In genomic region chr16:48384982-48385271, GRCh38 we compare ENCODE assay signal across 8 cellular contexts. TPM values are rescaled to one million over a fixed set of nuclear protein-coding genes. Genes with fewer than 3 reads are reported as not detected.
DNase-seq lines count a peak whose midpoint lies in the region; ATAC-seq and TF ChIP-seq lines count a peak whose summit lies in the region.

No MANE protein-coding gene starts in this region.

- H3K4me3 ChIP-seq in ACC112 (ENCODE audit: low read depth, low read length) (peak overlapping the region; percentile 91), SK-N-MC (peak overlapping the region; percentile 72), sigmoid colon (peak overlapping the region; percentile 75 to 96 (median 86))

- WGBS in sigmoid colon, 2 donors = 0 to 1% methylated on average over 42 of the region's 42 CpGs

- H3K9ac ChIP-seq in SK-N-MC (ENCODE audit: insufficient read length) = peak overlapping the region; percentile 76

- H3K27ac ChIP-seq in ACC112 (ENCODE audit: low read depth, low read length) (peak overlapping the region; percentile 89), SK-N-MC (no peak overlapping the region), foreskin keratinocyte (peak overlapping the region; percentile 90), sigmoid colon (peak overlapping the region; percentile 96 to 99 (median 98))

- peaks cover 46% of the 10 kb centered on the region for H3K79me2 ChIP-seq in ACC112 (ENCODE audit: control insufficient read depth, insufficient read depth, low read length, unreplicated experiment)

- H3K27me3 ChIP-seq in ACC112 (ENCODE audit: insufficient read depth, low read length) (no peaks in the 10 kb centered on the region), foreskin keratinocyte (no peaks in the 10 kb centered on the region), sigmoid colon (no peaks in the 10 kb centered on the region)

- DNase-seq in SK-N-MC (ENCODE audit: low read depth, low spot score) = no peak
- DNase-seq in foreskin keratinocyte = no peak
- no peak for DNase-seq in sigmoid colon
- no peak for DNase-seq in T-helper 1 cell
- DNase-seq in COLO829 (ENCODE audit: low spot score) = no peak

- H3K36me3 ChIP-seq in ACC112 (ENCODE audit: insufficient read depth, low read length) = no peaks in the 10 kb centered on the region
- H3K36me3 ChIP-seq in SK-N-MC (ENCODE audit: insufficient read depth, low read length) = no peaks in the 10 kb centered on the region
- no peaks in the 10 kb centered on the region for H3K36me3 ChIP-seq in sigmoid colon

- TF ChIP-seq EP300 in sigmoid colon (IDR thresholded peaks at IDR 0.05) = no peak

- no peak for TF ChIP-seq POLR2A in sigmoid colon (IDR thresholded peaks at IDR 0.05)

- TF ChIP-seq CTCF in foreskin keratinocyte (conservative IDR thresholded peaks at IDR 0.05) (no peak), sigmoid colon (IDR thresholded peaks at IDR 0.05) (no peak)

- ATAC-seq in GM18508 (IDR thresholded peaks at IDR 0.05; ENCODE audit: insufficient read depth, unreplicated experiment) = peak; percentile 27
- ATAC-seq in HG02885 (IDR thresholded peaks at IDR 0.05; ENCODE audit: poor library complexity, unreplicated experiment) = peak; percentile 61
- ATAC-seq in foreskin keratinocyte = peak; percentile 70

- H3K9me3 ChIP-seq in SK-N-MC (ENCODE audit: low read depth, low read length) = no peaks in the 10 kb centered on the region
- no peaks in the 10 kb centered on the region for H3K9me3 ChIP-seq in sigmoid colon

- H3K4me1 ChIP-seq in ACC112 (ENCODE audit: control insufficient read depth, insufficient read depth, low read length, unreplicated experiment) (peaks cover 8% of the 10 kb centered on the region), foreskin keratinocyte (peaks cover 20% of the 10 kb centered on the region), sigmoid colon (peaks cover 0 to 42% (median 33%) of the 10 kb centered on the region in 4 donors)

- intact Hi-C loops in sigmoid colon (cut with DNase I) = loop anchor here (2.0 to 10.0 kb wide), 5 partner anchors 18 to 226 kb away; partner anchors contain the start of genes ABCC11, LONP2 and N4BP1

- H2AFZ ChIP-seq in ACC112 (ENCODE audit: low read length, unreplicated experiment) = peak overlapping the region; percentile 83

RNA-seq across cellular contexts. Expression of gene SIAH1, which starts 0.3 kb away (rescaled TPM):
- total RNA-seq in foreskin keratinocyte (16.8 and 18.4 TPM in 2 replicates), sigmoid colon (10 to 100 TPM; 23.5 to 37.4 (median 29.9) TPM)
- polyA plus RNA-seq in foreskin keratinocyte (8.6 and 9.0 TPM in 2 replicates), sigmoid colon (10 to 100 TPM; 18.1 to 34.2 (median 21.5) TPM)
